ENCODE assay signal across 9 cellular contexts in genomic region chr7:24718977-24719491, GRCh38. TPM values are rescaled to one million over a fixed set of nuclear protein-coding genes. Genes with fewer than 3 reads are reported as not detected.
DNase-seq lines count a peak whose midpoint lies in the region; ATAC-seq and FAIRE-seq lines count a peak whose summit lies in the region.
"Had no signal": no experiment of that assay in that cellular context is flagged by ENCODE, and none has a peak within 500 bp of the region (broad histone marks: within the 10 kb centered on the region; RNA-seq: fewer than 3 reads in every experiment).

No MANE protein-coding gene starts in this region.

- POLR2A ChIA-PET in activated CD8-positive, alpha-beta T cell treated with anti-CD3 and anti-CD28 coated beads, Interleukin-2, amount 10 ng/mL, durations not matched to agents 7 days and 5 days (lab: Charles Lee): no interaction called here

- WGBS in small intestine, 3 donors: 71 to 85% (median 79%) methylated on average over 13 of the region's 13 CpGs

- no peak overlapping the region for H3K4me3 ChIP-seq in small intestine (ENCODE audit: low read depth in 1 of 2, low read length in 2 of 2)

- no peaks in the 10 kb centered on the region for H3K36me3 ChIP-seq in small intestine (ENCODE audit: control insufficient read depth in 2 of 2, insufficient read depth in 2 of 2, low read length in 2 of 2)

- peak; percentile 35 for DNase-seq in activated CD8-positive, alpha-beta memory T cell treated with anti-CD3 and anti-CD28 coated beads for 24 hours
- no peak for DNase-seq in activated CD8-positive, alpha-beta memory T cell treated with anti-CD3 and anti-CD28 coated beads, Interleukin-2, amount 50 U/mL, for 48 hours
- DNase-seq in NAMALWA (ENCODE audit: low spot score): peak; percentile 94
- DNase-seq in small intestine: no peak
- no peak for DNase-seq in NCI-H774 (lab: John Stamatoyannopoulos, UW)
- DNase-seq in activated CD8-positive, alpha-beta T cell treated with anti-CD3 and anti-CD28 coated beads, Interleukin-2, amount 10 ng/mL, durations not matched to agents 7 days and 5 days: no peak
- DNase-seq: right cardiac atrium had no signal

- no peaks in the 10 kb centered on the region for H3K9me3 ChIP-seq in small intestine (ENCODE audit: control insufficient read depth, low read depth)

- H3K36me3 Mint-ChIP-seq in stimulated activated memory B cell treated with anti-CD40 and anti-IgM and Interleukin-4, amounts not matched to agents 10 μg/mL and 1 μg/mL and 100 μg/mL, for 72 hours: no peaks in the 10 kb centered on the region
- H3K36me3 Mint-ChIP-seq in activated CD8-positive, alpha-beta T cell treated with anti-CD3 and anti-CD28 coated beads, Interleukin-2, amount 10 ng/mL, durations not matched to agents 7 days and 5 days (ENCODE audit: low read depth): no peaks in the 10 kb centered on the region

- no peaks in the 10 kb centered on the region for H3K4me1 ChIP-seq in small intestine (ENCODE audit: control insufficient read depth in 2 of 2, insufficient read depth in 1 of 2, low read depth in 1 of 2, low read length in 1 of 2)

- peaks cover 9% of the 10 kb centered on the region for H3K27me3 Mint-ChIP-seq in stimulated activated memory B cell treated with anti-CD40 and anti-IgM and Interleukin-4, amounts not matched to agents 10 μg/mL and 1 μg/mL and 100 μg/mL, for 72 hours
- H3K27me3 Mint-ChIP-seq in activated CD8-positive, alpha-beta T cell treated with anti-CD3 and anti-CD28 coated beads, Interleukin-2, amount 10 ng/mL, durations not matched to agents 7 days and 5 days (ENCODE audit: low read depth): peaks cover 4% of the 10 kb centered on the region

- CTCF ChIA-PET in activated CD8-positive, alpha-beta T cell treated with anti-CD3 and anti-CD28 coated beads, Interleukin-2, amount 10 ng/mL, durations not matched to agents 7 days and 5 days (lab: Charles Lee): interaction anchor here (1.5 to 2.7 kb wide), 2 partner anchors 375 to 380 kb away, joined by 3 to 8 read pairs; no protein-coding TSS in a partner anchor

- H3K27ac Mint-ChIP-seq in stimulated activated memory B cell treated with anti-CD40 and anti-IgM and Interleukin-4, amounts not matched to agents 10 μg/mL and 1 μg/mL and 100 μg/mL, for 72 hours: peak overlapping the region; percentile 44
- H3K27ac Mint-ChIP-seq in activated CD8-positive, alpha-beta T cell treated with anti-CD3 and anti-CD28 coated beads, Interleukin-2, amount 10 ng/mL, durations not matched to agents 7 days and 5 days: no peak overlapping the region

- FAIRE-seq in small intestine (lab: Jason Lieb, UNC): no peak

- H3K27ac ChIP-seq in small intestine (ENCODE audit: low read depth in 1 of 2, low read length in 1 of 2): no peak overlapping the region

- no peak overlapping the region for H3K4me3 Mint-ChIP-seq in stimulated activated memory B cell treated with anti-CD40 and anti-IgM and Interleukin-4, amounts not matched to agents 10 μg/mL and 1 μg/mL and 100 μg/mL, for 72 hours
- H3K4me3 Mint-ChIP-seq in activated CD8-positive, alpha-beta T cell treated with anti-CD3 and anti-CD28 coated beads, Interleukin-2, amount 10 ng/mL, durations not matched to agents 7 days and 5 days: no peak overlapping the region

- no peaks in the 10 kb centered on the region for H3K9me3 Mint-ChIP-seq in stimulated activated memory B cell treated with anti-CD40 and anti-IgM and Interleukin-4, amounts not matched to agents 10 μg/mL and 1 μg/mL and 100 μg/mL, for 72 hours
- no peaks in the 10 kb centered on the region for H3K9me3 Mint-ChIP-seq in activated CD8-positive, alpha-beta T cell treated with anti-CD3 and anti-CD28 coated beads, Interleukin-2, amount 10 ng/mL, durations not matched to agents 7 days and 5 days (ENCODE audit: insufficient read depth)

- H3K27me3 ChIP-seq in small intestine (ENCODE audit: control insufficient read depth in 2 of 2, insufficient read depth in 2 of 2, low read length in 2 of 2): no peaks in the 10 kb centered on the region

- peaks cover 61% of the 10 kb centered on the region for H3K4me1 Mint-ChIP-seq in stimulated activated memory B cell treated with anti-CD40 and anti-IgM and Interleukin-4, amounts not matched to agents 10 μg/mL and 1 μg/mL and 100 μg/mL, for 72 hours
- H3K4me1 Mint-ChIP-seq in activated CD8-positive, alpha-beta T cell treated with anti-CD3 and anti-CD28 coated beads, Interleukin-2, amount 10 ng/mL, durations not matched to agents 7 days and 5 days (ENCODE audit: low read depth): peaks cover 23% of the 10 kb centered on the region

- peak; percentile 55 for ATAC-seq in HG02759 (IDR thresholded peaks at IDR 0.05; ENCODE audit: unreplicated experiment)
- ATAC-seq in stimulated activated memory B cell treated with anti-CD40 and anti-IgM and Interleukin-4, amounts not matched to agents 10 μg/mL and 1 μg/mL and 100 μg/mL, for 72 hours: peak; percentile 84
- no peak for ATAC-seq in activated CD8-positive, alpha-beta T cell treated with anti-CD3 and anti-CD28 coated beads, Interleukin-2, amount 10 ng/mL, durations not matched to agents 7 days and 5 days
- ATAC-seq: right cardiac atrium had no signal

RNA-seq across cellular contexts. Expression of gene GSDME, which starts 38.2 kb away (rescaled TPM):
- polyA plus RNA-seq in small intestine: 100 to 1,000 TPM in 2 of 3 donors, 1 to 10 TPM in 1; 4.0 to 118 (median 105) TPM
- 1 to 10 TPM; 2.9 to 3.0 TPM for total RNA-seq in activated CD8-positive, alpha-beta T cell treated with anti-CD3 and anti-CD28 coated beads, Interleukin-2, amount 10 ng/mL, durations not matched to agents 7 days and 5 days

Comparison
In these comparisons a context has a peak if more than half of its experiments do, and no peak if none do; other contexts are left out.
1. DNase-seq: peak in activated CD8-positive, alpha-beta memory T cell treated with anti-CD3 and anti-CD28 coated beads for 24 hours (single experiment) and NAMALWA (single experiment); none in activated CD8-positive, alpha-beta memory T cell treated with anti-CD3 and anti-CD28 coated beads, Interleukin-2, amount 50 U/mL, for 48 hours (single experiment), small intestine (single experiment), NCI-H774 (single experiment) and activated CD8-positive, alpha-beta T cell treated with anti-CD3 and anti-CD28 coated beads, Interleukin-2, amount 10 ng/mL, durations not matched to agents 7 days and 5 days (single experiment).